ENCODE assay signal across 29 cellular contexts in the genomic region with DNA sequence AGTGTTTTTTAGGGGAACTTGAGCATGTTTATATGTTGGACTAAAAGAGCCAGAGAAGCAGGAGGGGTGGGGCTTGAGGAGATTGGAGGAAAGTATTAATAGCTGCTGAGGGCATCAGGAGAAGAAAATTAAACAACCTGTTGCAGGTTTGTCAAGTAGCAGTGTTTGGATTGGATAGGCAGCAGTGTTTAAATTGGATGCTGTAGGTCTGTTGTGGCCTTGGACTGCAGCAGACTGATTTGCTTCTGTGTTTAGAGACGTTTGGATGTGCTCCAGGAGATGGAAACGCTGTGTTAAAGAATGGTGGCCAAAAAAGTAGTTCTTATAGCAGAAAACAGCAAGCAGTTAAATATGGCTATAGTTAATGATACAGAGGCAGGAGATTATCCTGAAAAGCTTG. TPM values are rescaled to one million over a fixed set of nuclear protein-coding genes. Genes with fewer than 3 reads are reported as not detected.
DNase-seq lines count a peak whose midpoint lies in the region; ATAC-seq and TF ChIP-seq lines count a peak whose summit lies in the region.
"Had no signal": no experiment of that assay in that cellular context is flagged by ENCODE, and none has a peak within 500 bp of the region (broad histone marks: within the 10 kb centered on the region; RNA-seq: fewer than 3 reads in every experiment).

No MANE protein-coding gene starts in this region.

- no peaks in the 10 kb centered on the region for H3K27me3 ChIP-seq in naive thymus-derived CD4-positive, alpha-beta T cell (ENCODE audit: control insufficient read depth in 2 of 2, insufficient read depth in 2 of 2, low read length in 2 of 2)
- H3K27me3 ChIP-seq in tibial artery = no peaks in the 10 kb centered on the region
- H3K27me3 ChIP-seq: ascending aorta, cardiac muscle cell, right atrium auricular region, suprapubic skin had no signal

- no peak overlapping the region for H3K4me3 Mint-ChIP-seq in activated naive CD4-positive, alpha-beta T cell treated with anti-CD3 and anti-CD28 coated beads for 36 hours
- H3K4me3 Mint-ChIP-seq in naive thymus-derived CD4-positive, alpha-beta T cell = no peak overlapping the region
- H3K4me3 Mint-ChIP-seq: activated naive CD8-positive, alpha-beta T cell treated with anti-CD3 and anti-CD28 coated beads, Interleukin-2, amount 10 ng/mL, durations not matched to agents 7 days and 5 days had no signal

- no peaks in the 10 kb centered on the region for H3K9me3 Mint-ChIP-seq in activated naive CD4-positive, alpha-beta T cell treated with anti-CD3 and anti-CD28 coated beads for 36 hours
- H3K9me3 Mint-ChIP-seq in activated naive CD4-positive, alpha-beta T cell treated with anti-CD3 and anti-CD28 coated beads, Interleukin-2, amount 50 U/mL, for 72 hours = no peaks in the 10 kb centered on the region
- no peaks in the 10 kb centered on the region for H3K9me3 Mint-ChIP-seq in naive thymus-derived CD4-positive, alpha-beta T cell
- H3K9me3 Mint-ChIP-seq: activated naive CD8-positive, alpha-beta T cell treated with anti-CD3 and anti-CD28 coated beads, Interleukin-2, amount 10 ng/mL, durations not matched to agents 7 days and 5 days; CD8-positive, alpha-beta memory T cell had no signal

- H3K27ac Mint-ChIP-seq in activated naive CD4-positive, alpha-beta T cell treated with anti-CD3 and anti-CD28 coated beads for 36 hours = peak overlapping the region; percentile 32
- peak overlapping the region in 1 of 2 donors; percentile 70 for H3K27ac Mint-ChIP-seq in activated naive CD4-positive, alpha-beta T cell treated with anti-CD3 and anti-CD28 coated beads, Interleukin-2, amount 50 U/mL, for 72 hours
- H3K27ac Mint-ChIP-seq in naive thymus-derived CD4-positive, alpha-beta T cell = peak overlapping the region in 5 of 9 donors; percentile 1 to 58 (median 38)
- H3K27ac Mint-ChIP-seq: activated naive CD8-positive, alpha-beta T cell treated with anti-CD3 and anti-CD28 coated beads, Interleukin-2, amount 10 ng/mL, durations not matched to agents 7 days and 5 days had no signal

- H3K4me1 ChIP-seq in naive thymus-derived CD4-positive, alpha-beta T cell (ENCODE audit: control insufficient read depth in 2 of 2, insufficient read depth in 2 of 2, low read length in 2 of 2) = peaks cover 14 to 18% of the 10 kb centered on the region in 2 donors
- H3K4me1 ChIP-seq in tibial artery = peaks cover 5 to 72% (median 48%) of the 10 kb centered on the region in 4 donors

- peaks cover 32% of the 10 kb centered on the region for H3K4me1 Mint-ChIP-seq in activated naive CD4-positive, alpha-beta T cell treated with anti-CD3 and anti-CD28 coated beads for 36 hours (ENCODE audit: low read depth)
- H3K4me1 Mint-ChIP-seq in naive thymus-derived CD4-positive, alpha-beta T cell = peaks cover 21 to 51% (median 42%) of the 10 kb centered on the region in 7 donors

- H3K9me3 ChIP-seq in naive thymus-derived CD4-positive, alpha-beta T cell (ENCODE audit: control insufficient read depth in 2 of 3, low read length in 3 of 3) = no peaks in the 10 kb centered on the region
- H3K9me3 ChIP-seq in tibial artery = no peaks in the 10 kb centered on the region
- H3K9me3 ChIP-seq: ascending aorta, right atrium auricular region, suprapubic skin had no signal

- H3K36me3 ChIP-seq in naive thymus-derived CD4-positive, alpha-beta T cell (ENCODE audit: control insufficient read depth in 2 of 3, insufficient read depth in 3 of 3, low read length in 3 of 3) = peaks cover 26 to 76% (median 27%) of the 10 kb centered on the region in 3 experiments
- H3K36me3 ChIP-seq in tibial artery = peaks cover 42 to 83% (median 61%) of the 10 kb centered on the region in 3 donors

- no peaks in the 10 kb centered on the region for H3K27me3 Mint-ChIP-seq in activated naive CD4-positive, alpha-beta T cell treated with anti-CD3 and anti-CD28 coated beads for 36 hours (ENCODE audit: low read depth)
- H3K27me3 Mint-ChIP-seq in naive thymus-derived CD4-positive, alpha-beta T cell = no peaks in the 10 kb centered on the region
- H3K27me3 Mint-ChIP-seq: activated naive CD8-positive, alpha-beta T cell treated with anti-CD3 and anti-CD28 coated beads, Interleukin-2, amount 10 ng/mL, durations not matched to agents 7 days and 5 days had no signal

- CTCF ChIA-PET in activated naive CD4-positive, alpha-beta T cell treated with anti-CD3 and anti-CD28 coated beads for 36 hours (lab: Charles Lee) = interaction anchor here (0.7 to 1.2 kb wide), 2 partner anchors 8 to 110 kb away, joined by 3 to 7 read pairs; no protein-coding TSS in a partner anchor
- CTCF ChIA-PET in RWPE1 (lab: Yijun Ruan, JAX) = no interaction called here
- CTCF ChIA-PET in naive thymus-derived CD4-positive, alpha-beta T cell (lab: Charles Lee) = interaction anchor here (1.3 kb wide), 1 partner anchor 9 kb away, joined by 16 read pairs; no protein-coding TSS in a partner anchor

- POLR2A ChIA-PET in RWPE1 (lab: Yijun Ruan, JAX; ENCODE audit: low non-redundant PET) = no interaction called here
- POLR2A ChIA-PET in naive thymus-derived CD4-positive, alpha-beta T cell (lab: Charles Lee) = interaction anchor here (1.2 kb wide), 1 partner anchor 41 kb away, joined by 3 read pairs; no protein-coding TSS in a partner anchor

- intact Hi-C loops in activated naive CD4-positive, alpha-beta T cell treated with anti-CD3 and anti-CD28 coated beads for 36 hours (cut with micrococcal nuclease) = no loop called here
- intact Hi-C loops in naive thymus-derived CD4-positive, alpha-beta T cell (cut with micrococcal nuclease) = no loop called here
- intact Hi-C loops in tibial artery (cut with DNase I; ENCODE audit: low total_unique reads) (no loop called here), posterior vena cava (cut with DNase I) (no loop called here)

- DNase-seq in activated naive CD4-positive, alpha-beta T cell treated with anti-CD3 and anti-CD28 coated beads for 36 hours = no peak
- DNase-seq in activated naive CD4-positive, alpha-beta T cell treated with anti-CD3 and anti-CD28 coated beads, Interleukin-2, amount 50 U/mL, for 72 hours (ENCODE audit: low spot score in 2 of 2) = no peak
- DNase-seq in RWPE1 (ENCODE audit: low spot score) (no peak), tibial artery (no peak), posterior vena cava (ENCODE audit: low spot score) (no peak), GM19240 (ENCODE audit: insufficient read length, low spot score) (no peak)
- no peak for DNase-seq in naive thymus-derived CD4-positive, alpha-beta T cell
- DNase-seq: activated CD4-positive, alpha-beta T cell treated with anti-CD3 and anti-CD28 coated beads, Interleukin-2, amount 50 U/mL, for 4 hours; activated CD4-positive, CD25-positive, alpha-beta regulatory T cell; activated CD8-positive, alpha-beta memory T cell treated with anti-CD3 and anti-CD28 coated beads, Interleukin-2, amount 50 U/mL, for 4 hours; activated naive CD8-positive, alpha-beta T cell treated with anti-CD3 and anti-CD28 coated beads, Interleukin-2, amount 10 ng/mL, durations not matched to agents 7 days and 5 days; CD8-positive, alpha-beta memory T cell; DMS 273 treated with DMSO at 0.1 percent for 48 hours; hypothalamus; left cardiac atrium; mesenchymal stem cell; NCI-H1930; NCI-H524; stimulated activated CD4-positive, alpha-beta T cell treated with anti-CD3 and anti-CD28 coated beads, Interleukin-2, amount 100 ng/mL, for 48 hours had no signal

- H3K36me3 Mint-ChIP-seq in activated naive CD4-positive, alpha-beta T cell treated with anti-CD3 and anti-CD28 coated beads for 36 hours (ENCODE audit: low read depth) = peaks cover 55% of the 10 kb centered on the region
- H3K36me3 Mint-ChIP-seq in activated naive CD4-positive, alpha-beta T cell treated with anti-CD3 and anti-CD28 coated beads, Interleukin-2, amount 50 U/mL, for 72 hours = peaks cover 18 to 34% of the 10 kb centered on the region in 2 donors
- H3K36me3 Mint-ChIP-seq in naive thymus-derived CD4-positive, alpha-beta T cell = peaks cover 14 to 55% (median 36%) of the 10 kb centered on the region in 5 donors

- no peak overlapping the region for H3K4me3 ChIP-seq in naive thymus-derived CD4-positive, alpha-beta T cell (ENCODE audit: low read length)
- no peak overlapping the region for H3K4me3 ChIP-seq in tibial artery
- H3K4me3 ChIP-seq: ascending aorta, cardiac muscle cell, right atrium auricular region, SK-N-MC, suprapubic skin had no signal

- H3K27ac ChIP-seq in RWPE1 (peak overlapping the region; percentile 36; the same call in 1 of the 2 replicates), tibial artery (peak overlapping the region; percentile 48 to 58)
- H3K27ac ChIP-seq in naive thymus-derived CD4-positive, alpha-beta T cell (ENCODE audit: low read depth, low read length) = no peak overlapping the region
- H3K27ac ChIP-seq: ascending aorta, cardiac muscle cell, KMS-11, right atrium auricular region, SK-N-MC, suprapubic skin had no signal

- ATAC-seq in activated naive CD4-positive, alpha-beta T cell treated with anti-CD3 and anti-CD28 coated beads, Interleukin-2, amount 50 U/mL, for 72 hours = no peak
- ATAC-seq in naive thymus-derived CD4-positive, alpha-beta T cell = no peak
- no peak for ATAC-seq in HG02884 (IDR thresholded peaks at IDR 0.05; ENCODE audit: unreplicated experiment)
- ATAC-seq: left cardiac atrium had no signal

- no peak for TF ChIP-seq CTCF in RWPE1 (conservative IDR thresholded peaks at IDR 0.05; ENCODE audit: low read depth)
- no peak for TF ChIP-seq CTCF in tibial artery (IDR thresholded peaks at IDR 0.05)

RNA-seq across cellular contexts. Expression of gene EIF3L, which starts 5.7 kb away (rescaled TPM):
- 100 to 1,000 TPM; 776 to 797 TPM for total RNA-seq in activated naive CD4-positive, alpha-beta T cell treated with anti-CD3 and anti-CD28 coated beads for 36 hours
- 1,000 to 10,000 TPM in 1 of 2 donors, 100 to 1,000 TPM in 1; 699 to 1,046 TPM for total RNA-seq in activated naive CD4-positive, alpha-beta T cell treated with anti-CD3 and anti-CD28 coated beads, Interleukin-2, amount 50 U/mL, for 72 hours
- 100 to 1,000 TPM; 383 to 586 (median 525) TPM for total RNA-seq in naive thymus-derived CD4-positive, alpha-beta T cell
- 100 to 1,000 TPM; 338 to 419 TPM for polyA plus RNA-seq in naive thymus-derived CD4-positive, alpha-beta T cell
- 100 to 1,000 TPM; 260 to 267 TPM for total RNA-seq in posterior vena cava

RNA-seq across cellular contexts. Expression of gene ANKRD54, which starts 10.8 kb away (rescaled TPM):
- total RNA-seq in activated naive CD4-positive, alpha-beta T cell treated with anti-CD3 and anti-CD28 coated beads for 36 hours = 10 to 100 TPM; 13.5 to 15.6 TPM
- 10 to 100 TPM; 16.6 to 22.4 TPM for total RNA-seq in activated naive CD4-positive, alpha-beta T cell treated with anti-CD3 and anti-CD28 coated beads, Interleukin-2, amount 50 U/mL, for 72 hours
- 10 to 100 TPM; 18.9 to 26.2 (median 20.4) TPM for total RNA-seq in naive thymus-derived CD4-positive, alpha-beta T cell
- polyA plus RNA-seq in naive thymus-derived CD4-positive, alpha-beta T cell = 10 to 100 TPM; 14.3 to 18.5 TPM
- 10 to 100 TPM; 13.3 to 15.1 TPM for total RNA-seq in posterior vena cava

RNA-seq across cellular contexts. Expression of gene GALR3, which starts 31.8 kb away (rescaled TPM):
- not detected for total RNA-seq in activated naive CD4-positive, alpha-beta T cell treated with anti-CD3 and anti-CD28 coated beads for 36 hours
- total RNA-seq in activated naive CD4-positive, alpha-beta T cell treated with anti-CD3 and anti-CD28 coated beads, Interleukin-2, amount 50 U/mL, for 72 hours = not detected
- not detected for total RNA-seq in naive thymus-derived CD4-positive, alpha-beta T cell
- polyA plus RNA-seq in naive thymus-derived CD4-positive, alpha-beta T cell = not detected
- not detected for total RNA-seq in posterior vena cava
- total RNA-seq: A673; activated naive CD8-positive, alpha-beta T cell treated with anti-CD3 and anti-CD28 coated beads, Interleukin-2, amount 10 ng/mL, durations not matched to agents 7 days and 5 days; ascending aorta; cardiac muscle cell; CD8-positive, alpha-beta memory T cell; endothelial cell of umbilical vein; left cardiac atrium; right atrium auricular region; suprapubic skin; ureter had no signal
- polyA plus RNA-seq: CD8-positive, alpha-beta memory T cell; endothelial cell of umbilical vein had no signal

RNA-seq across cellular contexts. Expression of gene GCAT, which starts 47.2 kb away (rescaled TPM):
- 10 to 100 TPM; 26.9 to 27.2 TPM for total RNA-seq in activated naive CD4-positive, alpha-beta T cell treated with anti-CD3 and anti-CD28 coated beads for 36 hours
- 10 to 100 TPM in 1 of 2 donors, 1 to 10 TPM in 1; 7.5 to 20.7 TPM for total RNA-seq in activated naive CD4-positive, alpha-beta T cell treated with anti-CD3 and anti-CD28 coated beads, Interleukin-2, amount 50 U/mL, for 72 hours
- 10 to 100 TPM in 1 of 5 experiments, 1 to 10 TPM in 4; 1.1 to 14.6 (median 5.4) TPM for total RNA-seq in naive thymus-derived CD4-positive, alpha-beta T cell
- 1 to 10 TPM; 7.8 to 8.1 TPM for polyA plus RNA-seq in naive thymus-derived CD4-positive, alpha-beta T cell
- 1 to 10 TPM; 3.3 to 6.2 TPM for total RNA-seq in posterior vena cava

RNA-seq across cellular contexts. Expression of gene MICALL1, which starts 51.2 kb away (rescaled TPM):
- 10 to 100 TPM; 12.0 to 12.9 TPM for total RNA-seq in activated naive CD4-positive, alpha-beta T cell treated with anti-CD3 and anti-CD28 coated beads for 36 hours
- total RNA-seq in activated naive CD4-positive, alpha-beta T cell treated with anti-CD3 and anti-CD28 coated beads, Interleukin-2, amount 50 U/mL, for 72 hours = 10 to 100 TPM; 13.9 to 16.5 TPM
- total RNA-seq in naive thymus-derived CD4-positive, alpha-beta T cell = 10 to 100 TPM; 22.2 to 40.0 (median 27.8) TPM
- polyA plus RNA-seq in naive thymus-derived CD4-positive, alpha-beta T cell = 1 to 10 TPM; 2.2 to 7.3 TPM
- 10 to 100 TPM; 77.0 to 80.8 TPM for total RNA-seq in posterior vena cava
